8 cellular contexts compared by ENCODE assay signal in the genomic region with DNA sequence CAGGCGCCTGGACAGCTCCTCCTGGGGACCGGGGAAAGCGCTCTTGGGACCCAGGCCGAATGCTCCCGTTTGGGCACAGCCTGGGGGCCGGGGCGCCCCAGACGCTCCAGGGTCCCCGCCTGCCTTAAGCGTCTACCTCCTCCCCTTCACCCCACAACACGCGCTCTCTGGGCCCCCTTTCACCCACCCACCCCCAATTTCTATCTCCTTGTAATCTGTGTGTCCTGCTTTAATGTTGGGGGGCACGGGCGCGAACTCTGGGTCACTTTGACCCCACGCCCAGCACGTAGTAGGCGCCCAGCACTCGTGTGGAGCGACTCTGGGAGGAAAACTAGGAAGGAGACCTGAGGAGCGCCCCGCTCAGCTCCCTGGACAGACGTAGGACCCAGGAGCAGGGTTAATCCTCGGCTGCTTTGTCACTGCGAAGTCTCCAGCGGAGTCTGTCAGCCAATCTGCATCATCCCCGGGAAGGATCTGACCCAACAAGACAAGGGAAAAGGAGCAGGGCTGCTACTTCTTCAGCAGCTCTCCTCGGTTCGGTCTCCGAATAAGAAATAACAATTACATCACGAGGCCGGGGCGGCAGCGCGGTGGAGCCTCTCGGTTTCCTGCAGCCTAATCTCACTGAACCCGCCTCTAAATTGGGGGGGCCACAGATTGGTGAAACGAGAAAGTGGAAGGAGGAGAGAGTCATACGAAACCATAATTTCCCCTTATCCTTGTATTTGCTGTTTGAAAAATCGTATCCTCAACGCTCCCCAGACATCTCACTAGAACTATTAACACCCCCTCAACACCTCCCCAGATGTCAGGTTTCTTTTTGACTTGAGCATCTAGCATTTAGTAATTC. TPM values are rescaled to one million over a fixed set of nuclear protein-coding genes. Genes with fewer than 3 reads are reported as not detected.
DNase-seq lines count a peak whose midpoint lies in the region; ATAC-seq and TF ChIP-seq lines count a peak whose summit lies in the region.

No MANE protein-coding gene starts in this region.

- H3K79me2 ChIP-seq in Loucy (ENCODE audit: insufficient read depth, low read length) = peaks cover 38% of the 10 kb centered on the region

- H2AFZ ChIP-seq in Loucy (ENCODE audit: low read length) = peak overlapping the region; percentile 95

- H3K36me3 Mint-ChIP-seq in WTC11 = no peaks in the 10 kb centered on the region

- peaks cover 40% of the 10 kb centered on the region for H3K27me3 Mint-ChIP-seq in WTC11 (ENCODE audit: low read depth)

- peak overlapping the region; percentile 96 for H3K4me3 Mint-ChIP-seq in WTC11

- H3K4me2 ChIP-seq in Loucy (ENCODE audit: low read depth, low read length, poor library complexity, severe bottlenecking) = peak overlapping the region; percentile 96

- peak overlapping the region; percentile 92 for H3K27ac Mint-ChIP-seq in WTC11

- DNase-seq in NCI-H510A treated with DMSO at 0.1 percent for 48 hours (lab: John Stamatoyannopoulos, UW) (peak; percentile 24), NCI-H510A (lab: John Stamatoyannopoulos, UW) (no peak), WTC11 (ENCODE audit: low spot score) (peak; percentile 53), breast epithelium (ENCODE audit: low spot score in 2 of 2) (peak; percentile 63 to 64), iPS-NIHi11 (ENCODE audit: low spot score) (peak; percentile 53), COR-L47 (lab: John Stamatoyannopoulos, UW) (no peak)

- H3K9me3 ChIP-seq in Loucy (ENCODE audit: insufficient read depth, low read depth, low read length) = no peaks in the 10 kb centered on the region
- no peaks in the 10 kb centered on the region for H3K9me3 ChIP-seq in breast epithelium
- H3K9me3 ChIP-seq in skeletal muscle tissue (ENCODE audit: control insufficient read depth in 3 of 3, low read length in 3 of 3) = no peaks in the 10 kb centered on the region

- intact Hi-C loops in breast epithelium (cut with DNase I; ENCODE audit: low total_unique reads) = no loop called here

- no peaks in the 10 kb centered on the region for H3K36me3 ChIP-seq in Loucy (ENCODE audit: insufficient read depth, low read length)
- H3K36me3 ChIP-seq in breast epithelium = no peaks in the 10 kb centered on the region
- no peaks in the 10 kb centered on the region for H3K36me3 ChIP-seq in skeletal muscle tissue (ENCODE audit: control insufficient read depth in 3 of 3, insufficient read depth in 3 of 3, low read length in 3 of 3)

- no peaks in the 10 kb centered on the region for H3K9me2 ChIP-seq in Loucy (replicated peaks; ENCODE audit: low read depth, low read length)

- no peaks in the 10 kb centered on the region for H3F3A ChIP-seq in Loucy (ENCODE audit: low read depth)

- H3K27me3 ChIP-seq in Loucy (ENCODE audit: insufficient read depth, low read length, poor library complexity, severe bottlenecking) = no peaks in the 10 kb centered on the region
- H3K27me3 ChIP-seq in breast epithelium = no peaks in the 10 kb centered on the region
- no peaks in the 10 kb centered on the region for H3K27me3 ChIP-seq in skeletal muscle tissue (ENCODE audit: control insufficient read depth in 3 of 3, insufficient read depth in 3 of 3, low read length in 3 of 3)

- H3K9me3 Mint-ChIP-seq in WTC11 = no peaks in the 10 kb centered on the region

- TF ChIP-seq CTCF in Loucy (conservative IDR thresholded peaks at IDR 0.05; ENCODE audit: low read length) (no peak), WTC11 (IDR thresholded peaks at IDR 0.05) (no peak), breast epithelium (IDR thresholded peaks at IDR 0.05) (no peak)

- H3K4me3 ChIP-seq in Loucy (ENCODE audit: low read length, poor library complexity, severe bottlenecking) (peak overlapping the region; percentile 88), breast epithelium (peak overlapping the region; percentile 82 to 93 (median 83)), skeletal muscle tissue (ENCODE audit: low read length in 3 of 3) (peak overlapping the region; percentile 77 to 89 (median 79))

- CTCF ChIA-PET in WTC11 (lab: Charles Lee) = interaction anchor here (0.6 to 1.6 kb wide), 7 partner anchors 15 to 669 kb away, joined by 3 to 10 read pairs (median 3); no protein-coding TSS in a partner anchor

- H3K9ac ChIP-seq in Loucy (ENCODE audit: low read depth, low read length, poor library complexity, severe bottlenecking) (peak overlapping the region; percentile 87), skeletal muscle tissue (ENCODE audit: low read depth in 1 of 3, low read length in 3 of 3) (peak overlapping the region; percentile 82 to 90 (median 88))

- ATAC-seq in WTC11 = peak; percentile 65

- POLR2A ChIA-PET in WTC11 (lab: Charles Lee) = interaction anchor here (1.0 to 1.2 kb wide), 2 partner anchors 23 to 488 kb away, joined by 4 read pairs; no protein-coding TSS in a partner anchor

- H3K27ac ChIP-seq in breast epithelium = peak overlapping the region; percentile 97 to 99
- peak overlapping the region; percentile 91 for H3K27ac ChIP-seq in skeletal muscle tissue (ENCODE audit: low read depth, low read length)

- peaks cover 37% of the 10 kb centered on the region for H3K4me1 Mint-ChIP-seq in WTC11

- H4K20me1 ChIP-seq in Loucy (ENCODE audit: insufficient read depth, low read length, poor library complexity, severe bottlenecking) = peaks cover 19% of the 10 kb centered on the region

- H3K4me1 ChIP-seq in Loucy (ENCODE audit: insufficient read depth, low read length, poor library complexity, severe bottlenecking) = peaks cover 27% of the 10 kb centered on the region
- H3K4me1 ChIP-seq in breast epithelium = no peaks in the 10 kb centered on the region
- H3K4me1 ChIP-seq in skeletal muscle tissue (ENCODE audit: control insufficient read depth in 3 of 3, insufficient read depth in 3 of 3, low read length in 3 of 3) = peaks cover 15 to 28% (median 19%) of the 10 kb centered on the region in 3 donors

- TF ChIP-seq POLR2A in breast epithelium (IDR thresholded peaks at IDR 0.05) = no peak

TF ChIP-seq in WTC11, 78 proteins besides CTCF, POLR2A, EP300 and RAD21:
- TF ChIP-seq NR2C2 (CRISPR knock-in tag; IDR thresholded peaks at IDR 0.05) (no peak), ZNF423 (CRISPR knock-in tag; IDR thresholded peaks at IDR 0.05) (peak; percentile 24; the same call in 1 of the 2 replicates), ELF4 (CRISPR knock-in tag; IDR thresholded peaks at IDR 0.05; ENCODE audit: low read depth) (no peak), IRF2 (CRISPR knock-in tag; IDR thresholded peaks at IDR 0.05; ENCODE audit: borderline replicate concordance, low read depth) (no peak)
- TF ChIP-seq, protein P1, sequence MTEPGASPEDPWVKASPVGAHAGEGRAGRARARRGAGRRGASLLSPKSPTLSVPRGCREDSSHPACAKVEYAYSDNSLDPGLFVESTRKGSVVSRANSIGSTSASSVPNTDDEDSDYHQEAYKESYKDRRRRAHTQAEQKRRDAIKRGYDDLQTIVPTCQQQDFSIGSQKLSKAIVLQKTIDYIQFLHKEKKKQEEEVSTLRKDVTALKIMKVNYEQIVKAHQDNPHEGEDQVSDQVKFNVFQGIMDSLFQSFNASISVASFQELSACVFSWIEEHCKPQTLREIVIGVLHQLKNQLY (CRISPR knock-in tag; IDR thresholded peaks at IDR 0.05) = no peak

RNA-seq across cellular contexts. Expression of a gene that starts 0.8 kb away (rescaled TPM):
- 8.0 to 10.3 TPM (median 8.8 TPM) in 3 replicates for total RNA-seq in WTC11 (2021)
- total RNA-seq in breast epithelium = 100 to 1,000 TPM in 2 of 3 donors, 10 to 100 TPM in 1; 82.0 to 121 (median 105) TPM
- total RNA-seq in skeletal muscle tissue = 58.5 TPM

Comparison
In these comparisons a context has a peak if more than half of its experiments do, and no peak if none do; other contexts are left out.
1. DNase-seq: peak in NCI-H510A treated with DMSO at 0.1 percent for 48 hours (single experiment), WTC11 (single experiment), breast epithelium (2 of 2) and iPS-NIHi11 (single experiment); none in NCI-H510A (single experiment) and COR-L47 (single experiment).
2. Peak in every context shown above with its lines, with median percentiles within 50 percentile points of each other: H3K4me3 ChIP-seq.